Comparison of ENCODE assay signal across 8 cellular contexts in the genomic region with DNA sequence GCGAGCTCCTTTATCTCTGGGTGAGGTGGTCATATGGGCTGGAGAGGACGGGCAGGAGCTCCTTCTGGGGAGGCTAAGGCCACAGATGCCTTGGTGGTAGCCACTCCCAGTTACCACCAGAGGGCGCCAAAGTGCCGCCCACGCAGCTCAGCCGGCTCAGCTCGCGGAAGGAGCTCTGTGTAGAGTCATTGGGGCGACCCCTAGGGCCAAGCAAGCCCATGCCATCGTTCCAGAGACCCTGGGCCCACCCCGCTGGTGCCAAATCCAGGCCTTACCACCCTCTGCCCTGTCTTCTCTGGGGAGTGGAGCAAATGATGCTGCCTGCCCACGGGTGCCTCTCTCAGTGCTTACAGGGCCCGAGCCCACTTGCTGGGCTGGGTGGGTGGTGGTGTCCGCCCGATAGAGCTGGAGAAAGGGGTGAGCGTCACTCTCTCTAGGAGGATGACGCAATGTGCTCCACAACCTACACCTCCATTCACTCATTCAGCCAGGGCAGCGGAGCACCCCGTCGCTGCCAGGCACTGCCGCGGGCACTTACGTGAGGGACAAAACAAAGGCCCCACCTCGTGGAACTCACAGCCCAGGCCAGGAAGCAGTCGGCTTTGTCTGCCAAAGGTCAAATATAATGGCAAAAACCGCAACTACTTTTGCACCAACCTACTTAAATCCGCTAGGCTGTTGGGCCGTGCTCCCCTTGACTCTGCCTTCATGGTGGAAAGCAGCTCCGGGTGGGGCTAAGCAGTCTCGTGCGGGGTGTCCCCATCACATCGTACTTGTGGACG. TPM values are rescaled to one million over a fixed set of nuclear protein-coding genes. Genes with fewer than 3 reads are reported as not detected.
A peak's percentile ranks its signal among the peaks of the same experiment; 100 is the strongest.
DNase-seq lines count a peak whose midpoint lies in the region; ATAC-seq and TF ChIP-seq lines count a peak whose summit lies in the region.

No MANE protein-coding gene starts in this region.

- peaks cover 33% of the 10 kb centered on the region for H3K4me1 ChIP-seq in CD4-positive, alpha-beta memory T cell (ENCODE audit: insufficient read depth, low read length)
- H3K4me1 ChIP-seq in testis: no peaks in the 10 kb centered on the region

- CTCF ChIA-PET in CD4-positive, alpha-beta memory T cell (lab: Charles Lee; ENCODE audit: partially characterized antibody): interaction anchor here (0.5 to 5.9 kb wide), 76 partner anchors 9 to 1127 kb away, joined by 3 to 129 read pairs (median 3); partner anchors contain the start of genes CLTB, EIF4E1B, GPRIN1 and HK3
- CTCF ChIA-PET in RWPE1 (lab: Yijun Ruan, JAX): interaction anchor here (0.5 to 3.1 kb wide), 80 partner anchors 9 to 1885 kb away, joined by 3 to 31 read pairs (median 4); partner anchors contain the start of genes CLTB, HK3 and TSPAN17

- H3K27ac ChIP-seq in CD4-positive, alpha-beta memory T cell (ENCODE audit: low read depth, low read length): no peak overlapping the region
- no peak overlapping the region for H3K27ac ChIP-seq in RWPE1
- H3K27ac ChIP-seq in testis: no peak overlapping the region

- peaks cover 23 to 35% (median 31%) of the 10 kb centered on the region in 4 donors for H3K4me1 Mint-ChIP-seq in CD4-positive, alpha-beta memory T cell
- H3K4me1 Mint-ChIP-seq in activated T-helper 17 cell treated with anti-CD3 and anti-CD28 coated beads, Interleukin-2, amount 50 U/mL, for 72 hours: peaks cover 25% of the 10 kb centered on the region

- ATAC-seq in GM19452 (IDR thresholded peaks at IDR 0.05; ENCODE audit: unreplicated experiment): peak; percentile 56
- peak; percentile 85 for ATAC-seq in activated T-helper 17 cell treated with anti-CD3 and anti-CD28 coated beads, Interleukin-2, amount 50 U/mL, for 72 hours (replicated peaks)

- H3K36me3 Mint-ChIP-seq in CD4-positive, alpha-beta memory T cell: peaks cover 0 to 5% of the 10 kb centered on the region in 2 donors
- peaks cover 12% of the 10 kb centered on the region for H3K36me3 Mint-ChIP-seq in activated T-helper 17 cell treated with anti-CD3 and anti-CD28 coated beads, Interleukin-2, amount 50 U/mL, for 72 hours (ENCODE audit: low read depth)

- H3K27me3 Mint-ChIP-seq in CD4-positive, alpha-beta memory T cell: peaks cover 5 to 13% of the 10 kb centered on the region in 2 donors
- H3K27me3 Mint-ChIP-seq in activated T-helper 17 cell treated with anti-CD3 and anti-CD28 coated beads, Interleukin-2, amount 50 U/mL, for 72 hours: peaks cover 15% of the 10 kb centered on the region

- TF ChIP-seq CTCF in RWPE1 (conservative IDR thresholded peaks at IDR 0.05; ENCODE audit: low read depth) (peak; percentile 99), fibroblast of villous mesenchyme (IDR thresholded peaks at IDR 0.05; ENCODE audit: insufficient read depth, low read depth, low read length) (peak; percentile 92), testis (IDR thresholded peaks at IDR 0.05) (peak; percentile 78 to 97 (median 93))

- no peak for TF ChIP-seq POLR2A in testis (IDR thresholded peaks at IDR 0.05)

- 35 to 47% methylated on average over 11 to 33 of the region's 33 CpGs for WGBS in testis, 2 donors

- H3K4me3 Mint-ChIP-seq in CD4-positive, alpha-beta memory T cell: peak overlapping the region in 4 of 8 donors; percentile 13 to 78 (median 23)
- H3K4me3 Mint-ChIP-seq in activated T-helper 17 cell treated with anti-CD3 and anti-CD28 coated beads, Interleukin-2, amount 50 U/mL, for 72 hours: no peak overlapping the region

- no peaks in the 10 kb centered on the region for H3K27me3 ChIP-seq in CD4-positive, alpha-beta memory T cell (ENCODE audit: insufficient read depth, low read length)
- H3K27me3 ChIP-seq in testis: no peaks in the 10 kb centered on the region

- intact Hi-C loops in CD4-positive, alpha-beta memory T cell (cut with micrococcal nuclease): loop anchor here (2.0 to 10.0 kb wide), 4 partner anchors 164 to 452 kb away; partner anchors contain the start of gene CLTB
- intact Hi-C loops in testis (cut with DNase I; ENCODE audit: low total_unique reads): no loop called here

- H3K27ac Mint-ChIP-seq in CD4-positive, alpha-beta memory T cell: peak overlapping the region in 4 of 7 donors; percentile 37 to 90 (median 72)
- H3K27ac Mint-ChIP-seq in activated T-helper 17 cell treated with anti-CD3 and anti-CD28 coated beads, Interleukin-2, amount 50 U/mL, for 72 hours: no peak overlapping the region

- no peaks in the 10 kb centered on the region for H3K36me3 ChIP-seq in CD4-positive, alpha-beta memory T cell (ENCODE audit: insufficient read depth, low read length)
- H3K36me3 ChIP-seq in testis (ENCODE audit: low read depth, missing control alignments): no peaks in the 10 kb centered on the region

- H3K9me3 ChIP-seq in CD4-positive, alpha-beta memory T cell (ENCODE audit: control insufficient read depth in 1 of 2, low read length in 2 of 2): no peaks in the 10 kb centered on the region
- no peaks in the 10 kb centered on the region for H3K9me3 ChIP-seq in testis

- no peaks in the 10 kb centered on the region for H3K9me3 Mint-ChIP-seq in CD4-positive, alpha-beta memory T cell
- H3K9me3 Mint-ChIP-seq in activated T-helper 17 cell treated with anti-CD3 and anti-CD28 coated beads, Interleukin-2, amount 50 U/mL, for 72 hours: no peaks in the 10 kb centered on the region

- DNase-seq in CD4-positive, alpha-beta memory T cell: peak in 4 of 5 donors; percentile 76 to 78 (median 77)
- DNase-seq in Jurkat, Clone E6-1 (ENCODE audit: low read depth, low spot score): peak; percentile 67
- DNase-seq in RWPE1 (ENCODE audit: low spot score) (peak; percentile 89), fibroblast of villous mesenchyme (ENCODE audit: low read depth) (peak; percentile 72), nucleus accumbens (lab: John Stamatoyannopoulos, UW) (peak in 49 of 56 donors; percentile 7 to 79 (median 47)), testis (peak; percentile 82)

- H3K4me3 ChIP-seq in CD4-positive, alpha-beta memory T cell (ENCODE audit: low read length in 2 of 2): no peak overlapping the region
- no peak overlapping the region for H3K4me3 ChIP-seq in Jurkat, Clone E6-1 (ENCODE audit: low read length)
- no peak overlapping the region for H3K4me3 ChIP-seq in fibroblast of villous mesenchyme (ENCODE audit: low read depth, low read length)
- H3K4me3 ChIP-seq in testis: peak overlapping the region in 1 of 2 donors; percentile 34

- POLR2A ChIA-PET in CD4-positive, alpha-beta memory T cell (lab: Charles Lee; ENCODE audit: partially characterized antibody): interaction anchor here (0.9 to 5.8 kb wide), 4 partner anchors 13 to 272 kb away, joined by 5 to 55 read pairs (median 6); partner anchors contain the start of genes CLTB, HIGD2A, NOP16 and TSPAN17
- POLR2A ChIA-PET in RWPE1 (lab: Yijun Ruan, JAX; ENCODE audit: low non-redundant PET): interaction anchor here (0.9 kb wide), 1 partner anchor 14 kb away, joined by 3 read pairs; the partner anchor contains the start of gene TSPAN17

RNA-seq across cellular contexts. Expression of gene TSPAN17, which starts 13.8 kb away (rescaled TPM):
- total RNA-seq in CD4-positive, alpha-beta memory T cell: 10 to 100 TPM; 27.4 to 30.7 TPM
- 10 to 100 TPM; 16.0 to 26.7 TPM for polyA plus RNA-seq in CD4-positive, alpha-beta memory T cell
- polyA plus RNA-seq in Jurkat, Clone E6-1 (2012; ENCODE audit: insufficient read depth, insufficient read length): 20.1 TPM
- 10 to 100 TPM; 26.7 to 53.0 TPM for total RNA-seq in activated T-helper 17 cell treated with anti-CD3 and anti-CD28 coated beads, Interleukin-2, amount 50 U/mL, for 72 hours
- total RNA-seq in fibroblast of villous mesenchyme: 34.5 and 38.0 TPM in 2 replicates
- total RNA-seq in testis: 10 to 100 TPM; 31.7 to 51.7 TPM
- polyA plus RNA-seq in testis (ENCODE audit: insufficient read depth, low read depth, low replicate concordance): 57.0 TPM

RNA-seq across cellular contexts. Expression of gene EIF4E1B, which starts 30.6 kb away (rescaled TPM):
- not detected for total RNA-seq in CD4-positive, alpha-beta memory T cell
- not detected for polyA plus RNA-seq in CD4-positive, alpha-beta memory T cell
- polyA plus RNA-seq in Jurkat, Clone E6-1 (2012; ENCODE audit: insufficient read depth, insufficient read length): not detected
- total RNA-seq in activated T-helper 17 cell treated with anti-CD3 and anti-CD28 coated beads, Interleukin-2, amount 50 U/mL, for 72 hours: not detected
- total RNA-seq in fibroblast of villous mesenchyme (not detected in 2 replicates), testis (1 to 10 TPM in 1 of 2 donors, under 1 TPM in 1; 0.99 to 2.4 TPM)
- polyA plus RNA-seq in testis (ENCODE audit: insufficient read depth, low read depth, low replicate concordance): 1.0 TPM

RNA-seq across cellular contexts. Expression of gene SNCB, which starts 30.7 kb away (rescaled TPM):
- total RNA-seq in CD4-positive, alpha-beta memory T cell: not detected
- polyA plus RNA-seq in CD4-positive, alpha-beta memory T cell: not detected
- polyA plus RNA-seq in Jurkat, Clone E6-1 (2012; ENCODE audit: insufficient read depth, insufficient read length): 3.1 TPM
- total RNA-seq in activated T-helper 17 cell treated with anti-CD3 and anti-CD28 coated beads, Interleukin-2, amount 50 U/mL, for 72 hours: not detected
- total RNA-seq in fibroblast of villous mesenchyme (not detected in 2 replicates), testis (under 1 TPM; 0.31 to 0.74 TPM)
- polyA plus RNA-seq in testis (ENCODE audit: insufficient read depth, low read depth, low replicate concordance): 0.62 TPM

RNA-seq across cellular contexts. Expression of gene GPRIN1, which starts 51.1 kb away (rescaled TPM):
- total RNA-seq in CD4-positive, alpha-beta memory T cell: under 1 TPM; 0.41 to 0.44 TPM
- polyA plus RNA-seq in CD4-positive, alpha-beta memory T cell: under 1 TPM in 1 of 2 donors, not detected in 1; 0.37 TPM
- 8.2 TPM for polyA plus RNA-seq in Jurkat, Clone E6-1 (2012; ENCODE audit: insufficient read depth, insufficient read length)
- total RNA-seq in activated T-helper 17 cell treated with anti-CD3 and anti-CD28 coated beads, Interleukin-2, amount 50 U/mL, for 72 hours: 1 to 10 TPM; 4.8 to 8.9 TPM
- 2.6 and 3.5 TPM in 2 replicates for total RNA-seq in fibroblast of villous mesenchyme
- total RNA-seq in testis: 1 to 10 TPM; 5.7 to 8.4 TPM
- 2.5 TPM for polyA plus RNA-seq in testis (ENCODE audit: insufficient read depth, low read depth, low replicate concordance)
